ENCODE assay signal across 25 cellular contexts in genomic region chr16:80883816-80884215, GRCh38.
"Had no signal": no experiment of that assay in that cellular context is flagged by ENCODE, and none has a peak within 500 bp of the region (broad histone marks: within the 10 kb centered on the region; RNA-seq: fewer than 3 reads in every experiment).

No MANE protein-coding gene starts in this region.

- H3K4me1 ChIP-seq: ascending aorta, breast epithelium had no signal

- H3K27ac ChIP-seq: ascending aorta, breast epithelium, cardiac muscle cell, colonic mucosa had no signal

- H3K9me3 ChIP-seq: ascending aorta, breast epithelium, colonic mucosa had no signal

- H3K4me3 ChIP-seq: ascending aorta, breast epithelium, cardiac muscle cell, colonic mucosa had no signal

- FAIRE-seq: frontal cortex had no signal

- H3K27me3 ChIP-seq: ascending aorta, colonic mucosa had no signal

- H3K36me3 ChIP-seq: ascending aorta, breast epithelium, cardiac muscle cell, colonic mucosa had no signal

- DNase-seq: activated CD4-positive, alpha-beta memory T cell treated with anti-CD3 and anti-CD28 coated beads, Interleukin-2, amount 10 ng/mL, durations not matched to agents 7 days and 5 days; activated CD4-positive, alpha-beta T cell treated with anti-CD3 and anti-CD28 coated beads for 1 hour; activated CD4-positive, alpha-beta T cell treated with anti-CD3 and anti-CD28 coated beads for 4 hours; activated CD4-positive, alpha-beta T cell treated with anti-CD3 and anti-CD28 coated beads, Interleukin-2, amount 10 ng/mL, durations not matched to agents 7 days and 5 days; activated CD4-positive, alpha-beta T cell treated with anti-CD3 and anti-CD28 coated beads, Interleukin-2, amount 50 U/mL, for 4 hours; activated CD8-positive, alpha-beta memory T cell treated with anti-CD3 and anti-CD28 coated beads, Interleukin-2, amount 50 U/mL, for 48 hours; activated gamma-delta T cell; activated naive CD4-positive, alpha-beta T cell; activated naive CD4-positive, alpha-beta T cell treated with anti-CD3 and anti-CD28 coated beads, Interleukin-2, amount 10 ng/mL, durations not matched to agents 7 days and 5 days; activated naive CD8-positive, alpha-beta T cell treated with anti-CD3 and anti-CD28 coated beads, Interleukin-2, amount 10 ng/mL, durations not matched to agents 7 days and 5 days; activated T-cell treated with anti-CD3 and anti-CD28 coated beads for 4 hours; activated T-cell treated with anti-CD3 and anti-CD28 coated beads, Interleukin-2, amount 50 U/mL, for 24 hours; activated T-cell treated with anti-CD3 and anti-CD28 coated beads, Interleukin-2, amount 50 U/mL, for 72 hours; central memory CD4-positive, alpha-beta T cell; cerebellar nuclear complex; effector memory CD4-positive, alpha-beta T cell; endodermal cell; foreskin fibroblast; head of caudate nucleus; T-helper 2 cell had no signal
